Comparison of ENCODE assay signal across 1 cellular context in genomic region chr6:132725947-132726607, GRCh38.
TF ChIP-seq lines count a peak whose summit lies in the region.

No MANE protein-coding gene starts in this region.

TF ChIP-seq in K562, 482 proteins besides CTCF, POLR2A, EP300 and RAD21:
- TF ChIP-seq C11orf30 (IDR thresholded peaks at IDR 0.05; ENCODE audit: low read depth) (0 out of 2 replicates have a peak, but pooled peaks have one; percentile 18), ZNF316 (IDR thresholded peaks at IDR 0.05) (peak; percentile 37; the same call in 1 of the 2 replicates), E4F1 (CRISPR knock-in tag; IDR thresholded peaks at IDR 0.05; ENCODE audit: borderline replicate concordance) (no peak), ZNF518B (CRISPR knock-in tag; IDR thresholded peaks at IDR 0.05) (no peak), THRAP3 (IDR thresholded peaks at IDR 0.05; ENCODE audit: borderline replicate concordance) (no peak)
